ENCODE assay signal across 8 cellular contexts in genomic region chr20:2814587-2815051, GRCh38. TPM values are rescaled to one million over a fixed set of nuclear protein-coding genes. Genes with fewer than 3 reads are reported as not detected.
A peak's percentile ranks its signal among the peaks of the same experiment; 100 is the strongest.
DNase-seq lines count a peak whose midpoint lies in the region; ATAC-seq and TF ChIP-seq lines count a peak whose summit lies in the region.

A gene with protein sequence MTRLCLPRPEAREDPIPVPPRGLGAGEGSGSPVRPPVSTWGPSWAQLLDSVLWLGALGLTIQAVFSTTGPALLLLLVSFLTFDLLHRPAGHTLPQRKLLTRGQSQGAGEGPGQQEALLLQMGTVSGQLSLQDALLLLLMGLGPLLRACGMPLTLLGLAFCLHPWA (plus strand): TSS chr20:2814987. CDS start chr20:2815185, 198 bp downstream.

- intact Hi-C loops in PC-9 (cut with micrococcal nuclease; ENCODE audit: unreplicated experiment) = loop anchor here (1.0 kb wide), 1 partner anchor 46 kb away; no protein-coding TSS in a partner anchor
- intact Hi-C loops in ovary (cut with DNase I) = loop anchor here in 1 of 4 donors (10.0 kb wide), 1 partner anchor 60 kb away; no protein-coding TSS in a partner anchor

- no peak within 1 kb of the TSS for H2AFZ ChIP-seq in PC-9

- H3K4me1 ChIP-seq in PC-9 (replicated peaks; ENCODE audit: insufficient read depth) = peaks cover 28% of the 10 kb centered on the region
- peaks cover 27% of the 10 kb centered on the region for H3K4me1 ChIP-seq in ovary (ENCODE audit: insufficient read depth)

- ATAC-seq in GM19023 (IDR thresholded peaks at IDR 0.05; ENCODE audit: unreplicated experiment) = no peak
- no peak for ATAC-seq in HG03139 (IDR thresholded peaks at IDR 0.05; ENCODE audit: unreplicated experiment)
- no peak for ATAC-seq in GM19455 (IDR thresholded peaks at IDR 0.05; ENCODE audit: unreplicated experiment)

- TF ChIP-seq CTCF in PC-9 (conservative IDR thresholded peaks at IDR 0.05) = no peak
- TF ChIP-seq CTCF in ovary (IDR thresholded peaks at IDR 0.05) = no peak

- H4K20me1 ChIP-seq in PC-9 (ENCODE audit: insufficient read depth) = no peaks in the 10 kb centered on the region

- H3K4me3 ChIP-seq in PC-9 (no peak within 1 kb of the TSS), ovary (no peak within 1 kb of the TSS)

- H3K79me2 ChIP-seq in PC-9 (ENCODE audit: low read depth) = no peaks in the 10 kb centered on the region

- no peak for TF ChIP-seq POLR2A in ovary (IDR thresholded peaks at IDR 0.05)

- POLR2A ChIA-PET in PC-9 (lab: Charles Lee; ENCODE audit: unreplicated experiment) = interaction anchor here (0.5 to 0.6 kb wide), 3 partner anchors 19 to 393 kb away, joined by 3 to 24 read pairs (median 4); no protein-coding TSS in a partner anchor

- CTCF ChIA-PET in PC-9 (lab: Charles Lee) = interaction anchor here (1.2 kb wide), 1 partner anchor 47 kb away, joined by 3 read pairs; no protein-coding TSS in a partner anchor

- peak; percentile 100 for DNase-seq in EL
- peak; percentile 89 to 92 for DNase-seq in PC-9
- DNase-seq in epidermal melanocyte (ENCODE audit: insufficient read length, low spot score) = peak; percentile 69
- peak in 3 of 5 donors; percentile 44 to 58 (median 52) for DNase-seq in ovary
- DNase-seq in NOMO-1 treated with DMSO at 0.1 percent for 48 hours (lab: John Stamatoyannopoulos, UW; ENCODE audit: unreplicated experiment) = no peak

- H3K9me3 ChIP-seq in PC-9 (ENCODE audit: insufficient read depth, low read depth) = no peaks in the 10 kb centered on the region
- H3K9me3 ChIP-seq in ovary = no peaks in the 10 kb centered on the region

- H3F3A ChIP-seq in PC-9 (ENCODE audit: insufficient read depth, low read depth) = peaks cover 21% of the 10 kb centered on the region

- peak within 1 kb of the TSS; percentile 71 for H3K4me2 ChIP-seq in PC-9

- H3K27ac ChIP-seq in PC-9 = peak within 1 kb of the TSS; percentile 63
- no peak within 1 kb of the TSS for H3K27ac ChIP-seq in ovary

- TF ChIP-seq EP300 in ovary (IDR thresholded peaks at IDR 0.05) = no peak

- H3K9me2 ChIP-seq in PC-9 (ENCODE audit: insufficient read depth) = no peaks in the 10 kb centered on the region

- H3K27me3 ChIP-seq in PC-9 (ENCODE audit: insufficient read depth, low read depth) (no peaks in the 10 kb centered on the region), ovary (no peaks in the 10 kb centered on the region)

- 14 to 22% (median 16%) methylated on average over 5 of the region's 5 CpGs for WGBS in ovary, 3 donors

- no TSS peak for BruUV-seq in PC-9 (replicated peaks; lab: Mats Ljungman, UMichigan)

- H3K36me3 ChIP-seq in PC-9 (ENCODE audit: low read depth) = no peaks in the 10 kb centered on the region
- H3K36me3 ChIP-seq in ovary = no peaks in the 10 kb centered on the region

RNA-seq across cellular contexts. Expression of the gene that starts here (rescaled TPM):
- total RNA-seq in PC-9 (2021) (not detected in 2 replicates), ovary (under 1 TPM in 1 of 7 donors, not detected in 6; 0.69 TPM)
- polyA plus RNA-seq in ovary = not detected

Comparison
In these comparisons a context has a peak if more than half of its experiments do, and no peak if none do; other contexts are left out.
1. Peak in DNase-seq, H3K27ac ChIP-seq and H3K4me2 ChIP-seq in PC-9; RNA of the gene not detected or under 1 TPM.
2. Peak in DNase-seq in ovary; RNA of the gene not detected or under 1 TPM.